8 cellular contexts compared by ENCODE assay signal in the genomic region with DNA sequence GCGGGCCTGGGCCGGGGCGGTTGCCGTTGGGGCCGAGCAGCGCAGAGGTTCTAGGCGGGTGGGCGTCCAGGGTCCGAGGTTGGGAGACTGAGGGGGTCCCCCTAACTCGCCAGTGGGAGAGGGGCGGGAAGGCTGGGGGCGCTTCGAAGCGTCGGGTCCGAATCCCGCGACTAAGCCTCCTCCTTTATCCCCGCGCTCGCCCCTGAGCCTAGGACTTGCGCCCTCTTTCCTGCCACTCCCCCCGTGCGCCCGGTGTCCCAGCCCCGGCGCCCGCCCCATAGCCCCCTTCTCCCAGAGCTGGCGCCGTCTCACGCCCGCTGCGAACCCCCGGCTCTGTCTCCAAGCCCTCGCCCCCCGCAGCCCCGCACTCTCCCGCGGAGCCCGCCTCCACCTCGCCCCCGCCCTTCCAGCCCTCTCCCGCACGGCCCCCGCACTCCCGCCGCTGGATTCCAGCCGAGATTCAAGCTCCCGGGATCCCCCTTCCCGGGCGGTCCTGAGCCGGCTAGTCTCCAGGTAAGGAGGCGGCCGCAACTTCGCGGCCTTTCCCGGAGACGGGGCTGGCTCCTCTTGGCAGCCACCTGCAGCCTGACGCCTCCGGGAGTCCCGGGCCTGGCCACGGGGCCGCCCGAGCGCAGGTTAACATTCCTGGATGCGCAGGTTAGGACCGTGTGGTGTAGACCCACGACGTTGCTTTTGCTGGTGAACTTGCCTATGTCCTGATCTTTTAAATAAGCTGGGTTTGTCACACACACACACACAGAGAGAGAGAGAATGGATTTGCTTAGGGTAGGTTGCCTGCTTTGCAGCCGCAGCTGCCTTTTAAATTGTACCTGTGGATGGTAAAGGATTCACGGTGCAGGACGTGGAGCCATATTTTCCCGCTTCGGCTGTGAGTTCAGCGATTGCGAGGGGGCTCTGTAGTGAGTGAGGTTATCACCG. TPM values are rescaled to one million over a fixed set of nuclear protein-coding genes. Genes with fewer than 3 reads are reported as not detected.
DNase-seq lines count a peak whose midpoint lies in the region; ATAC-seq and TF ChIP-seq lines count a peak whose summit lies in the region.

No MANE protein-coding gene starts in this region.

- TF ChIP-seq CTCF in dorsolateral prefrontal cortex (IDR thresholded peaks at IDR 0.05 in 54 of 56, conservative IDR thresholded peaks at IDR 0.05 in 2 of 56; ENCODE audit: low read depth in 1 of 56, partially characterized antibody in 56 of 56), result no peak
- TF ChIP-seq CTCF in lung (IDR thresholded peaks at IDR 0.05; ENCODE audit: control extremely low read depth, extremely low read depth), result no peak
- no peak for TF ChIP-seq CTCF in testis (IDR thresholded peaks at IDR 0.05)

- H3K4me3 ChIP-seq in dorsolateral prefrontal cortex (peak overlapping the region; percentile 55 to 99 (median 84)), lung (peak overlapping the region; percentile 72), testis (peak overlapping the region; percentile 75 to 80)

- peak; percentile 73 for DNase-seq in DMS 273 (lab: John Stamatoyannopoulos, UW; ENCODE audit: unreplicated experiment)
- DNase-seq in DMS 273 treated with DMSO at 0.1 percent for 48 hours (lab: John Stamatoyannopoulos, UW), result no peak
- peak; percentile 9 for DNase-seq in T-helper 9 cell
- peak in 4 of 10 donors; percentile 48 to 61 (median 57) for DNase-seq in dorsolateral prefrontal cortex
- peak; percentile 43 for DNase-seq in lung (ENCODE audit: low spot score)
- peak; percentile 39 for DNase-seq in testis
- DNase-seq in inferior parietal cortex (ENCODE audit: extremely low spot score), result no peak

- no peak for TF ChIP-seq POLR2A in testis (IDR thresholded peaks at IDR 0.05)

- intact Hi-C loops in dorsolateral prefrontal cortex (cut with DNase I), result loop anchor here (5.0 to 10.0 kb wide), 6 partner anchors 45 to 290 kb away; partner anchors contain the start of genes SLC25A36 (in 1 of the 2) and ZBTB38 (in 1 of the 2)
- intact Hi-C loops in testis (cut with DNase I; ENCODE audit: low total_unique reads), result loop anchor here (10.0 kb wide), 1 partner anchor 73 kb away; no protein-coding TSS in a partner anchor

- no peaks in the 10 kb centered on the region for H3K27me3 ChIP-seq in dorsolateral prefrontal cortex
- no peaks in the 10 kb centered on the region for H3K27me3 ChIP-seq in lung (ENCODE audit: control insufficient read depth, insufficient read depth)
- no peaks in the 10 kb centered on the region for H3K27me3 ChIP-seq in testis

- ATAC-seq in HG03342 (IDR thresholded peaks at IDR 0.05; ENCODE audit: unreplicated experiment) (peak; percentile 0), lung (ENCODE audit: insufficient read depth, low FRiP score) (peak; percentile 2)

- no peaks in the 10 kb centered on the region for H3K9me3 ChIP-seq in lung (ENCODE audit: control insufficient read depth in 2 of 2, insufficient read depth in 1 of 2, low read length in 1 of 2)
- H3K9me3 ChIP-seq in testis, result no peaks in the 10 kb centered on the region

- H3K27ac ChIP-seq in dorsolateral prefrontal cortex (peak overlapping the region in 54 of 59 donors; percentile 29 to 95 (median 78)), lung (ENCODE audit: low read depth in 1 of 2, low read length in 1 of 2) (peak overlapping the region; percentile 64 to 94), testis (peak overlapping the region; percentile 21 to 79)

- H3K4me1 ChIP-seq in lung (ENCODE audit: control insufficient read depth in 2 of 2, insufficient read depth in 2 of 2, low read length in 2 of 2), result peaks cover 0 to 12% of the 10 kb centered on the region in 2 donors
- H3K4me1 ChIP-seq in testis, result peaks cover 7% of the 10 kb centered on the region

- WGBS in lung, 2 donors, result 2 to 4% methylated on average over 54 to 77 of the region's 77 CpGs
- WGBS in testis, 2 donors, result 4 to 10% methylated on average over 29 to 69 of the region's 77 CpGs

- H3K36me3 ChIP-seq in lung (ENCODE audit: control insufficient read depth in 2 of 2, insufficient read depth in 2 of 2, low read length in 2 of 2) (no peaks in the 10 kb centered on the region), testis (ENCODE audit: low read depth, missing control alignments) (no peaks in the 10 kb centered on the region)

RNA-seq across cellular contexts. Expression of gene PXYLP1, which starts 0.6 kb away (rescaled TPM):
- total RNA-seq in dorsolateral prefrontal cortex, result 10 to 100 TPM; 19.8 to 55.1 (median 36.4) TPM
- 10 to 100 TPM in 1 of 2 donors, 1 to 10 TPM in 1; 8.5 to 17.8 TPM for total RNA-seq in lung
- polyA plus RNA-seq in lung, result 1 to 10 TPM; 6.3 TPM
- 10 to 100 TPM; 16.0 to 31.6 TPM for total RNA-seq in testis
- 55.8 TPM for polyA plus RNA-seq in testis (ENCODE audit: insufficient read depth, low read depth, low replicate concordance)

Comparison
In these comparisons a context has a peak if more than half of its experiments do, and no peak if none do; other contexts are left out.
1. DNase-seq: peak in DMS 273 (single experiment), T-helper 9 cell (single experiment), lung (single experiment) and testis (single experiment); none in DMS 273 treated with DMSO at 0.1 percent for 48 hours (single experiment) and inferior parietal cortex (single experiment).
2. Peak in every context shown above with its lines, with median percentiles within 50 percentile points of each other: H3K27ac ChIP-seq and H3K4me3 ChIP-seq.